Comparison of ENCODE assay signal across 14 cellular contexts in genomic region chr10:125375210-125375609, GRCh38.
A peak's percentile ranks its signal among the peaks of the same experiment; 100 is the strongest.
DNase-seq lines count a peak whose midpoint lies in the region; ATAC-seq, FAIRE-seq and TF ChIP-seq lines count a peak whose summit lies in the region.
"Had no signal": no experiment of that assay in that cellular context is flagged by ENCODE, and none has a peak within 500 bp of the region (broad histone marks: within the 10 kb centered on the region; RNA-seq: fewer than 3 reads in every experiment).

No MANE protein-coding gene starts in this region.

- H3K27me3 Mint-ChIP-seq in natural killer cell treated with Interleukin-12 subunit alpha and Interleukin-12 subunit beta and Interleukin-15 and Interleukin-18, amount 100 ng/mL, for 72 hours: peaks cover 42% of the 10 kb centered on the region in 2 donors
- no peaks in the 10 kb centered on the region for H3K27me3 Mint-ChIP-seq in activated T-helper 1 cell treated with anti-CD3 and anti-CD28 coated beads, Interleukin-12 subunit alpha, Interleukin-12 subunit beta, Interleukin-2, Interleukin-4 antibody, amounts not matched to agents 30 ng/mL and 10 ng/mL and 1 ng/mL, durations not matched to agents 14 hours and 24 hours and 36 hours (ENCODE audit: insufficient read depth)

- no peak overlapping the region for H3K27ac Mint-ChIP-seq in natural killer cell treated with Interleukin-12 subunit alpha and Interleukin-12 subunit beta and Interleukin-15 and Interleukin-18, amount 100 ng/mL, for 72 hours
- H3K27ac Mint-ChIP-seq in activated T-helper 1 cell treated with anti-CD3 and anti-CD28 coated beads, Interleukin-12 subunit alpha, Interleukin-12 subunit beta, Interleukin-2, Interleukin-4 antibody, amounts not matched to agents 30 ng/mL and 10 ng/mL and 1 ng/mL, durations not matched to agents 14 hours and 24 hours and 36 hours: no peak overlapping the region
- H3K27ac Mint-ChIP-seq: CD8-positive, alpha-beta memory T cell; IgD-negative memory B cell; natural killer cell had no signal

- no peaks in the 10 kb centered on the region for H3K9me3 Mint-ChIP-seq in natural killer cell treated with Interleukin-12 subunit alpha and Interleukin-12 subunit beta and Interleukin-15 and Interleukin-18, amount 100 ng/mL, for 72 hours
- H3K9me3 Mint-ChIP-seq in activated T-helper 1 cell treated with anti-CD3 and anti-CD28 coated beads, Interleukin-12 subunit alpha, Interleukin-12 subunit beta, Interleukin-2, Interleukin-4 antibody, amounts not matched to agents 30 ng/mL and 10 ng/mL and 1 ng/mL, durations not matched to agents 14 hours and 24 hours and 36 hours: no peaks in the 10 kb centered on the region
- H3K9me3 Mint-ChIP-seq: natural killer cell had no signal

- DNase-seq in HT1080 (ENCODE audit: low read depth): peak; percentile 23
- peak; percentile 2 for DNase-seq in amniotic epithelial cell (ENCODE audit: low read depth)
- no peak for DNase-seq in keratinocyte (ENCODE audit: low read depth, low spot score)
- no peak for DNase-seq in natural killer cell treated with Interleukin-12 subunit alpha and Interleukin-12 subunit beta and Interleukin-15 and Interleukin-18, amount 100 ng/mL, for 72 hours (ENCODE audit: low spot score)
- DNase-seq in posterior vena cava (ENCODE audit: low spot score): no peak
- no peak for DNase-seq in activated T-helper 1 cell treated with anti-CD3 and anti-CD28 coated beads, Interleukin-12 subunit alpha, Interleukin-12 subunit beta, Interleukin-2, Interleukin-4 antibody, amounts not matched to agents 30 ng/mL and 10 ng/mL and 1 ng/mL, durations not matched to agents 14 hours and 24 hours and 36 hours (ENCODE audit: low spot score)
- DNase-seq: activated T-cell treated with anti-CD3 and anti-CD28 coated beads, Interleukin-2, amount 50 U/mL, for 1 hour; CD8-positive, alpha-beta memory T cell; natural killer cell had no signal

- no peaks in the 10 kb centered on the region for H3K9me3 ChIP-seq in keratinocyte (ENCODE audit: control insufficient read depth, low read depth, low read length)
- H3K9me3 ChIP-seq: HAP-1 had no signal

- no peaks in the 10 kb centered on the region for H3K4me1 ChIP-seq in keratinocyte (ENCODE audit: control insufficient read depth, extremely low read depth, insufficient read depth, low read length)
- H3K4me1 ChIP-seq: ascending aorta, HAP-1 had no signal

- no peak overlapping the region for H3K4me3 Mint-ChIP-seq in natural killer cell treated with Interleukin-12 subunit alpha and Interleukin-12 subunit beta and Interleukin-15 and Interleukin-18, amount 100 ng/mL, for 72 hours
- H3K4me3 Mint-ChIP-seq in activated T-helper 1 cell treated with anti-CD3 and anti-CD28 coated beads, Interleukin-12 subunit alpha, Interleukin-12 subunit beta, Interleukin-2, Interleukin-4 antibody, amounts not matched to agents 30 ng/mL and 10 ng/mL and 1 ng/mL, durations not matched to agents 14 hours and 24 hours and 36 hours: no peak overlapping the region
- H3K4me3 Mint-ChIP-seq: CD8-positive, alpha-beta memory T cell; IgD-negative memory B cell; natural killer cell had no signal

- no peak overlapping the region for H2AFZ ChIP-seq in keratinocyte (ENCODE audit: control insufficient read depth, low read length)

- H3K36me3 Mint-ChIP-seq in natural killer cell treated with Interleukin-12 subunit alpha and Interleukin-12 subunit beta and Interleukin-15 and Interleukin-18, amount 100 ng/mL, for 72 hours: no peaks in the 10 kb centered on the region
- H3K36me3 Mint-ChIP-seq in activated T-helper 1 cell treated with anti-CD3 and anti-CD28 coated beads, Interleukin-12 subunit alpha, Interleukin-12 subunit beta, Interleukin-2, Interleukin-4 antibody, amounts not matched to agents 30 ng/mL and 10 ng/mL and 1 ng/mL, durations not matched to agents 14 hours and 24 hours and 36 hours (ENCODE audit: low read depth): no peaks in the 10 kb centered on the region
- H3K36me3 Mint-ChIP-seq: CD8-positive, alpha-beta memory T cell; IgD-negative memory B cell; natural killer cell had no signal

- no peaks in the 10 kb centered on the region for H3K36me3 ChIP-seq in keratinocyte (ENCODE audit: control insufficient read depth in 2 of 2, extremely low read depth in 1 of 2, insufficient read depth in 2 of 2, low read length in 2 of 2)
- H3K36me3 ChIP-seq: ascending aorta, HAP-1 had no signal

- H3K9me1 ChIP-seq in keratinocyte (ENCODE audit: control insufficient read depth, extremely low read depth, insufficient read depth, low read length): no peaks in the 10 kb centered on the region

- H3K79me2 ChIP-seq in keratinocyte (ENCODE audit: control insufficient read depth, insufficient read depth, low read length): no peaks in the 10 kb centered on the region

- H4K20me1 ChIP-seq in keratinocyte (ENCODE audit: control insufficient read depth, extremely low read depth, insufficient read depth, low read length): no peaks in the 10 kb centered on the region

- TF ChIP-seq CTCF in C4-2B (conservative IDR thresholded peaks at IDR 0.05): peak; percentile 20
- TF ChIP-seq CTCF in keratinocyte (optimal IDR thresholded peaks at IDR 0.05 in 1 of 3, IDR thresholded peaks at IDR 0.05 in 1 of 3, conservative IDR thresholded peaks at IDR 0.05 in 1 of 3; ENCODE audit: extremely low read depth in 1 of 3, insufficient read depth in 2 of 3, low read length in 3 of 3): peak in 2 of 3 experiments; percentile 24 to 40

- H3K4me3 ChIP-seq in keratinocyte (ENCODE audit: control insufficient read depth in 2 of 3, extremely low read depth in 1 of 3, insufficient read depth in 2 of 3, low read depth in 1 of 3, low read length in 3 of 3): no peak overlapping the region
- H3K4me3 ChIP-seq: ascending aorta, HAP-1 had no signal

- H3K27ac ChIP-seq in C4-2B: no peak overlapping the region
- no peak overlapping the region for H3K27ac ChIP-seq in keratinocyte (ENCODE audit: control insufficient read depth, insufficient read depth, low read length)
- H3K27ac ChIP-seq: ascending aorta had no signal

- no peak for ATAC-seq in GM19397 (IDR thresholded peaks at IDR 0.05; ENCODE audit: unreplicated experiment)
- no peak for ATAC-seq in natural killer cell treated with Interleukin-12 subunit alpha and Interleukin-12 subunit beta and Interleukin-15 and Interleukin-18, amount 100 ng/mL, for 72 hours
- ATAC-seq: natural killer cell had no signal

- dilution Hi-C loops in keratinocyte (cut with MboI; ENCODE audit: extremely low pct_ligation_motif_present, low sequenced_read_pairs): no loop called here

- no peaks in the 10 kb centered on the region for H3K4me1 Mint-ChIP-seq in natural killer cell treated with Interleukin-12 subunit alpha and Interleukin-12 subunit beta and Interleukin-15 and Interleukin-18, amount 100 ng/mL, for 72 hours (ENCODE audit: low read depth in 2 of 2)
- no peaks in the 10 kb centered on the region for H3K4me1 Mint-ChIP-seq in activated T-helper 1 cell treated with anti-CD3 and anti-CD28 coated beads, Interleukin-12 subunit alpha, Interleukin-12 subunit beta, Interleukin-2, Interleukin-4 antibody, amounts not matched to agents 30 ng/mL and 10 ng/mL and 1 ng/mL, durations not matched to agents 14 hours and 24 hours and 36 hours (ENCODE audit: low read depth)
- H3K4me1 Mint-ChIP-seq: CD8-positive, alpha-beta memory T cell; IgD-negative memory B cell; natural killer cell had no signal

- intact Hi-C loops in posterior vena cava (cut with DNase I): no loop called here
- intact Hi-C loops in activated T-helper 1 cell treated with anti-CD3 and anti-CD28 coated beads, Interleukin-12 subunit alpha, Interleukin-12 subunit beta, Interleukin-2, Interleukin-4 antibody, amounts not matched to agents 30 ng/mL and 10 ng/mL and 1 ng/mL, durations not matched to agents 14 hours and 24 hours and 36 hours (cut with micrococcal nuclease): no loop called here

- H3K4me2 ChIP-seq in keratinocyte (ENCODE audit: control insufficient read depth, extremely low read depth, insufficient read depth, low read depth, low read length): no peak overlapping the region

- H3K27me3 ChIP-seq in keratinocyte (ENCODE audit: control insufficient read depth, extremely low read depth, insufficient read depth, low read length): peaks cover 13% of the 10 kb centered on the region
- H3K27me3 ChIP-seq: ascending aorta had no signal

- H3K9ac ChIP-seq in keratinocyte (ENCODE audit: control insufficient read depth, extremely low read depth, insufficient read depth, low read length): no peak overlapping the region

- no peak for FAIRE-seq in keratinocyte (lab: Jason Lieb, UNC)

Comparison
In these comparisons a context has a peak if more than half of its experiments do, and no peak if none do; other contexts are left out.
1. DNase-seq: peak in HT1080 (single experiment) and amniotic epithelial cell (single experiment); none in keratinocyte (single experiment), natural killer cell treated with Interleukin-12 subunit alpha and Interleukin-12 subunit beta and Interleukin-15 and Interleukin-18, amount 100 ng/mL, for 72 hours (single experiment), posterior vena cava (single experiment) and activated T-helper 1 cell treated with anti-CD3 and anti-CD28 coated beads, Interleukin-12 subunit alpha, Interleukin-12 subunit beta, Interleukin-2, Interleukin-4 antibody, amounts not matched to agents 30 ng/mL and 10 ng/mL and 1 ng/mL, durations not matched to agents 14 hours and 24 hours and 36 hours (single experiment).